In the genomic region with DNA sequence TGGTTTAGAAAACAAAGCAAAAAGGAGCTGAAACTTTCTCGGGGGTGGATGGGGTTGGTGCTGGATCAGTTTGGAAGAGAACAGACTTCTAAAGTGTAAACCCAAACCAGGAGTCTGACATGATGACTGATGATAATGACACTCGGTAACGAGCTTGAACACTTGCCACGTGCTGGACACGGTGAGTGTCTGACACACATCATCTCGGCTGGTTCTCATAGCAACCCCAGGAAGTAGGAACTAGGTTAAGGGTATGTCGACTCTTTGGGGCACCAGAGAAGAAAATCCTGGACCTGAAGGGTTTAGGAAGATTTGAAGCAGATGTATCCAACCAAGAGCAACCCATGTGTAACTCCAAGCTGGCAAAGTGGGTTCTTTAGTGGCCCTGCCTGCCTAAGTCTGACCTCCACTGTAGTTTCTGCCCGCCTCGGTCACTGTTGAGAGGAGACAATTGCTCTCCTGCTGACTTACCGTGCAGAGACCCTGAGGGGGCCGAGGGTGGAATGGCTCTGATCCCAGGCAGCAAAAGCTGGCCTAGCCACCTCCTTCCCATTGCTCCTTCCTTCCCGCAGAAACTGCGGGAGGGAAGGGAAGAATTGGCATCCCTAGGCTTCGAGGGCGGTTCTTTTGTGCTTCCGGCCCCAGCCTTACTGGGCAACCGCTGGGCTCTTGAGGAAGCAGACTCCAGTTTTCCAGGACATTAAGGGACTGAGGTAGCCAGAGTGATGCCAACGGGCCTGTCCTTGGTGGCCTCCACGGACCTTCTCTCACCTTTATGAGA, we compare ENCODE assay signal across 1 cellular context.
TF ChIP-seq lines count a peak whose summit lies in the region.

No MANE protein-coding gene starts in this region.

TF ChIP-seq in GM12878, 131 proteins besides CTCF, POLR2A, EP300 and RAD21 (continued from another document):
- TF ChIP-seq, protein P1, sequence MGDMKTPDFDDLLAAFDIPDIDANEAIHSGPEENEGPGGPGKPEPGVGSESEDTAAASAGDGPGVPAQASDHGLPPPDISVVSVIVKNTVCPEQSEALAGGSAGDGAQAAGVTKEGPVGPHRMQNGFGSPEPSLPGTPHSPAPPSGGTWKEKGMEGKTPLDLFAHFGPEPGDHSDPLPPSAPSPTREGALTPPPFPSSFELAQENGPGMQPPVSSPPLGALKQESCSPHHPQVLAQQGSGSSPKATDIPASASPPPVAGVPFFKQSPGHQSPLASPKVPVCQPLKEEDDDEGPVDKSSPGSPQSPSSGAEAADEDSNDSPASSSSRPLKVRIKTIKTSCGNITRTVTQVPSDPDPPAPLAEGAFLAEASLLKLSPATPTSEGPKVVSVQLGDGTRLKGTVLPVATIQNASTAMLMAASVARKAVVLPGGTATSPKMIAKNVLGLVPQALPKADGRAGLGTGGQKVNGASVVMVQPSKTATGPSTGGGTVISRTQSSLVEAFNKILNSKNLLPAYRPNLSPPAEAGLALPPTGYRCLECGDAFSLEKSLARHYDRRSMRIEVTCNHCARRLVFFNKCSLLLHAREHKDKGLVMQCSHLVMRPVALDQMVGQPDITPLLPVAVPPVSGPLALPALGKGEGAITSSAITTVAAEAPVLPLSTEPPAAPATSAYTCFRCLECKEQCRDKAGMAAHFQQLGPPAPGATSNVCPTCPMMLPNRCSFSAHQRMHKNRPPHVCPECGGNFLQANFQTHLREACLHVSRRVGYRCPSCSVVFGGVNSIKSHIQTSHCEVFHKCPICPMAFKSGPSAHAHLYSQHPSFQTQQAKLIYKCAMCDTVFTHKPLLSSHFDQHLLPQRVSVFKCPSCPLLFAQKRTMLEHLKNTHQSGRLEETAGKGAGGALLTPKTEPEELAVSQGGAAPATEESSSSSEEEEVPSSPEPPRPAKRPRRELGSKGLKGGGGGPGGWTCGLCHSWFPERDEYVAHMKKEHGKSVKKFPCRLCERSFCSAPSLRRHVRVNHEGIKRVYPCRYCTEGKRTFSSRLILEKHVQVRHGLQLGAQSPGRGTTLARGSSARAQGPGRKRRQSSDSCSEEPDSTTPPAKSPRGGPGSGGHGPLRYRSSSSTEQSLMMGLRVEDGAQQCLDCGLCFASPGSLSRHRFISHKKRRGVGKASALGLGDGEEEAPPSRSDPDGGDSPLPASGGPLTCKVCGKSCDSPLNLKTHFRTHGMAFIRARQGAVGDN (IDR thresholded peaks at IDR 0.05): peak; percentile 98
- TF ChIP-seq, protein P2, sequence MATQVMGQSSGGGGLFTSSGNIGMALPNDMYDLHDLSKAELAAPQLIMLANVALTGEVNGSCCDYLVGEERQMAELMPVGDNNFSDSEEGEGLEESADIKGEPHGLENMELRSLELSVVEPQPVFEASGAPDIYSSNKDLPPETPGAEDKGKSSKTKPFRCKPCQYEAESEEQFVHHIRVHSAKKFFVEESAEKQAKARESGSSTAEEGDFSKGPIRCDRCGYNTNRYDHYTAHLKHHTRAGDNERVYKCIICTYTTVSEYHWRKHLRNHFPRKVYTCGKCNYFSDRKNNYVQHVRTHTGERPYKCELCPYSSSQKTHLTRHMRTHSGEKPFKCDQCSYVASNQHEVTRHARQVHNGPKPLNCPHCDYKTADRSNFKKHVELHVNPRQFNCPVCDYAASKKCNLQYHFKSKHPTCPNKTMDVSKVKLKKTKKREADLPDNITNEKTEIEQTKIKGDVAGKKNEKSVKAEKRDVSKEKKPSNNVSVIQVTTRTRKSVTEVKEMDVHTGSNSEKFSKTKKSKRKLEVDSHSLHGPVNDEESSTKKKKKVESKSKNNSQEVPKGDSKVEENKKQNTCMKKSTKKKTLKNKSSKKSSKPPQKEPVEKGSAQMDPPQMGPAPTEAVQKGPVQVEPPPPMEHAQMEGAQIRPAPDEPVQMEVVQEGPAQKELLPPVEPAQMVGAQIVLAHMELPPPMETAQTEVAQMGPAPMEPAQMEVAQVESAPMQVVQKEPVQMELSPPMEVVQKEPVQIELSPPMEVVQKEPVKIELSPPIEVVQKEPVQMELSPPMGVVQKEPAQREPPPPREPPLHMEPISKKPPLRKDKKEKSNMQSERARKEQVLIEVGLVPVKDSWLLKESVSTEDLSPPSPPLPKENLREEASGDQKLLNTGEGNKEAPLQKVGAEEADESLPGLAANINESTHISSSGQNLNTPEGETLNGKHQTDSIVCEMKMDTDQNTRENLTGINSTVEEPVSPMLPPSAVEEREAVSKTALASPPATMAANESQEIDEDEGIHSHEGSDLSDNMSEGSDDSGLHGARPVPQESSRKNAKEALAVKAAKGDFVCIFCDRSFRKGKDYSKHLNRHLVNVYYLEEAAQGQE (IDR thresholded peaks at IDR 0.05; ENCODE audit: low read depth, low read length): no peak
- TF ChIP-seq, protein P3, sequence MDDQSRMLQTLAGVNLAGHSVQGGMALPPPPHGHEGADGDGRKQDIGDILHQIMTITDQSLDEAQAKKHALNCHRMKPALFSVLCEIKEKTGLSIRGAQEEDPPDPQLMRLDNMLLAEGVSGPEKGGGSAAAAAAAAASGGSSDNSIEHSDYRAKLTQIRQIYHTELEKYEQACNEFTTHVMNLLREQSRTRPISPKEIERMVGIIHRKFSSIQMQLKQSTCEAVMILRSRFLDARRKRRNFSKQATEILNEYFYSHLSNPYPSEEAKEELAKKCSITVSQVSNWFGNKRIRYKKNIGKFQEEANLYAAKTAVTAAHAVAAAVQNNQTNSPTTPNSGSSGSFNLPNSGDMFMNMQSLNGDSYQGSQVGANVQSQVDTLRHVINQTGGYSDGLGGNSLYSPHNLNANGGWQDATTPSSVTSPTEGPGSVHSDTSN (IDR thresholded peaks at IDR 0.05; ENCODE audit: insufficient replicate concordance, low read depth, low read length): peak; percentile 79
